11 cellular contexts compared by ENCODE assay signal in genomic region chr9:63859475-63860215, GRCh38.
DNase-seq lines count a peak whose midpoint lies in the region; ATAC-seq and TF ChIP-seq lines count a peak whose summit lies in the region.
"Had no signal": no experiment of that assay in that cellular context is flagged by ENCODE, and none has a peak within 500 bp of the region (broad histone marks: within the 10 kb centered on the region; RNA-seq: fewer than 3 reads in every experiment).

No MANE protein-coding gene starts in this region.

- no peaks in the 10 kb centered on the region for H3K4me1 ChIP-seq in thoracic aorta (ENCODE audit: control insufficient read depth in 1 of 2, low read depth in 2 of 2)
- H3K4me1 ChIP-seq: BLaER1 treated with 17β-estradiol and CSF1 and Interleukin-3, amounts not matched to agents 10 nM and 100 nM had no signal

- H3K36me3 ChIP-seq in thoracic aorta: no peaks in the 10 kb centered on the region
- H3K36me3 ChIP-seq: BLaER1 treated with 17β-estradiol and CSF1 and Interleukin-3, amounts not matched to agents 10 nM and 100 nM had no signal

- intact Hi-C loops in left cardiac atrium (cut with DNase I): no loop called here

- H3K27ac ChIP-seq in thoracic aorta: peak overlapping the region; percentile 12 to 34
- H3K27ac ChIP-seq: BLaER1 treated with 17β-estradiol and CSF1 and Interleukin-3, amounts not matched to agents 10 nM and 100 nM had no signal

- no peaks in the 10 kb centered on the region for H3K27me3 ChIP-seq in thoracic aorta (replicated peaks; ENCODE audit: insufficient read depth)
- H3K27me3 ChIP-seq: BLaER1 treated with 17β-estradiol and CSF1 and Interleukin-3, amounts not matched to agents 10 nM and 100 nM had no signal

- ATAC-seq in left cardiac atrium: peak; percentile 18 to 57
- no peak for ATAC-seq in thoracic aorta (ENCODE audit: insufficient number of reproducible peaks, low FRiP score, low read depth)
- ATAC-seq in GM18502 (IDR thresholded peaks at IDR 0.05; ENCODE audit: poor library complexity, unreplicated experiment): no peak

- peak overlapping the region; percentile 65 for H3K4me3 ChIP-seq in thoracic aorta
- H3K4me3 ChIP-seq: BLaER1 treated with 17β-estradiol and CSF1 and Interleukin-3, amounts not matched to agents 10 nM and 100 nM had no signal

- peak; percentile 18 for DNase-seq in activated gamma-delta T cell treated with Interleukin-2 at 50 U/mL for 16 hours
- DNase-seq in activated gamma-delta T cell (lab: John Stamatoyannopoulos, UW): no peak
- DNase-seq in activated T-helper 1 cell treated with anti-CD3 and anti-CD28 coated beads, Interleukin-2, amount 50 U/mL, for 16 hours (ENCODE audit: low read depth in 1 of 2, low spot score in 1 of 2): peak; percentile 3 to 19
- DNase-seq in left cardiac atrium: peak; percentile 72
- DNase-seq in thoracic aorta (ENCODE audit: low spot score): no peak
- no peak for DNase-seq in NCI-H69 (lab: John Stamatoyannopoulos, UW)
- no peak for DNase-seq in anterior cingulate cortex (lab: John Stamatoyannopoulos, UW)
- DNase-seq: NCI-H2171; stimulated activated naive CD4-positive, alpha-beta T cell had no signal

- TF ChIP-seq CTCF in thoracic aorta (IDR thresholded peaks at IDR 0.05): no peak

- H3K9me3 ChIP-seq in thoracic aorta: no peaks in the 10 kb centered on the region

Comparison
In these comparisons a context has a peak if more than half of its experiments do, and no peak if none do; other contexts are left out.
1. DNase-seq: peak in activated gamma-delta T cell treated with Interleukin-2 at 50 U/mL for 16 hours (single experiment), activated T-helper 1 cell treated with anti-CD3 and anti-CD28 coated beads, Interleukin-2, amount 50 U/mL, for 16 hours (2 of 2) and left cardiac atrium (single experiment); none in activated gamma-delta T cell (single experiment), thoracic aorta (single experiment), NCI-H69 (single experiment) and anterior cingulate cortex (0 of 58).
2. ATAC-seq: peak in left cardiac atrium (2 of 2); none in thoracic aorta (single experiment) and GM18502 (single experiment).